ENCODE assay signal across 1 cellular context in genomic region chr9:137429974-137430722, GRCh38.
TF ChIP-seq lines count a peak whose summit lies in the region.

No MANE protein-coding gene starts in this region.

TF ChIP-seq in K562, 482 proteins besides CTCF, POLR2A, EP300 and RAD21 (continued from another document):
- TF ChIP-seq, protein P1, sequence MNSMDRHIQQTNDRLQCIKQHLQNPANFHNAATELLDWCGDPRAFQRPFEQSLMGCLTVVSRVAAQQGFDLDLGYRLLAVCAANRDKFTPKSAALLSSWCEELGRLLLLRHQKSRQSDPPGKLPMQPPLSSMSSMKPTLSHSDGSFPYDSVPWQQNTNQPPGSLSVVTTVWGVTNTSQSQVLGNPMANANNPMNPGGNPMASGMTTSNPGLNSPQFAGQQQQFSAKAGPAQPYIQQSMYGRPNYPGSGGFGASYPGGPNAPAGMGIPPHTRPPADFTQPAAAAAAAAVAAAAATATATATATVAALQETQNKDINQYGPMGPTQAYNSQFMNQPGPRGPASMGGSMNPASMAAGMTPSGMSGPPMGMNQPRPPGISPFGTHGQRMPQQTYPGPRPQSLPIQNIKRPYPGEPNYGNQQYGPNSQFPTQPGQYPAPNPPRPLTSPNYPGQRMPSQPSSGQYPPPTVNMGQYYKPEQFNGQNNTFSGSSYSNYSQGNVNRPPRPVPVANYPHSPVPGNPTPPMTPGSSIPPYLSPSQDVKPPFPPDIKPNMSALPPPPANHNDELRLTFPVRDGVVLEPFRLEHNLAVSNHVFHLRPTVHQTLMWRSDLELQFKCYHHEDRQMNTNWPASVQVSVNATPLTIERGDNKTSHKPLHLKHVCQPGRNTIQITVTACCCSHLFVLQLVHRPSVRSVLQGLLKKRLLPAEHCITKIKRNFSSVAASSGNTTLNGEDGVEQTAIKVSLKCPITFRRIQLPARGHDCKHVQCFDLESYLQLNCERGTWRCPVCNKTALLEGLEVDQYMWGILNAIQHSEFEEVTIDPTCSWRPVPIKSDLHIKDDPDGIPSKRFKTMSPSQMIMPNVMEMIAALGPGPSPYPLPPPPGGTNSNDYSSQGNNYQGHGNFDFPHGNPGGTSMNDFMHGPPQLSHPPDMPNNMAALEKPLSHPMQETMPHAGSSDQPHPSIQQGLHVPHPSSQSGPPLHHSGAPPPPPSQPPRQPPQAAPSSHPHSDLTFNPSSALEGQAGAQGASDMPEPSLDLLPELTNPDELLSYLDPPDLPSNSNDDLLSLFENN (IDR thresholded peaks at IDR 0.05; ENCODE audit: low read depth in 2 of 2, low read length in 2 of 2) = no peak
- TF ChIP-seq, protein P2, sequence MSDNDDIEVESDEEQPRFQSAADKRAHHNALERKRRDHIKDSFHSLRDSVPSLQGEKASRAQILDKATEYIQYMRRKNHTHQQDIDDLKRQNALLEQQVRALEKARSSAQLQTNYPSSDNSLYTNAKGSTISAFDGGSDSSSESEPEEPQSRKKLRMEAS (CRISPR knock-in tag; IDR thresholded peaks at IDR 0.05) = peak; percentile 45; the same call in 1 of the 2 replicates
- TF ChIP-seq TCF7 (IDR thresholded peaks at IDR 0.05; ENCODE audit: borderline replicate concordance) (no peak), ZEB2 (IDR thresholded peaks at IDR 0.05) (no peak), AFF4 (CRISPR knock-in tag; IDR thresholded peaks at IDR 0.05) (no peak; the same call in 1 of the 2 replicates), NFIX (CRISPR knock-in tag; IDR thresholded peaks at IDR 0.05; ENCODE audit: low read depth) (no peak)
